ENCODE assay signal across 21 cellular contexts in genomic region chr14:58677996-58678395, GRCh38. TPM values are rescaled to one million over a fixed set of nuclear protein-coding genes. Genes with fewer than 3 reads are reported as not detected.
"Had no signal": no experiment of that assay in that cellular context is flagged by ENCODE, and none has a peak within 500 bp of the region (broad histone marks: within the 10 kb centered on the region; RNA-seq: fewer than 3 reads in every experiment).

No MANE protein-coding gene starts in this region.

- ATAC-seq: activated CD8-positive, alpha-beta T cell treated with anti-CD3 and anti-CD28 coated beads for 36 hours; activated T-cell treated with anti-CD3 and anti-CD28 coated beads, Interleukin-2, amount 50 U/mL, for 4 hours; activated T-helper 17 cell treated with anti-CD3 and anti-CD28 coated beads, Interleukin-2, amount 50 U/mL, for 72 hours; gastrocnemius medialis; natural killer cell treated with Interleukin-12 subunit alpha and Interleukin-12 subunit beta and Interleukin-15 and Interleukin-18, amount 100 ng/mL, for 72 hours had no signal

- H3K36me3 Mint-ChIP-seq: natural killer cell treated with Interleukin-12 subunit alpha and Interleukin-12 subunit beta and Interleukin-15 and Interleukin-18, amount 100 ng/mL, for 72 hours had no signal

- H3K9me3 ChIP-seq: esophagus muscularis mucosa, gastrocnemius medialis, right atrium auricular region, thoracic aorta, uterus had no signal

- H3K36me3 ChIP-seq: brain microvascular endothelial cell, esophagus muscularis mucosa, gastrocnemius medialis, right atrium auricular region, thoracic aorta, uterus had no signal

- H3K4me1 ChIP-seq: esophagus muscularis mucosa, gastrocnemius medialis, right atrium auricular region, uterus had no signal

- H3K27me3 ChIP-seq: brain microvascular endothelial cell, esophagus muscularis mucosa, gastrocnemius medialis, right atrium auricular region, uterus had no signal

- H3K27me3 Mint-ChIP-seq: activated B cell treated with CpG ODN at 0.5 μM for 24 hours had no signal

- H3K27ac Mint-ChIP-seq: activated B cell treated with CpG ODN at 0.5 μM for 24 hours; activated CD8-positive, alpha-beta T cell treated with anti-CD3 and anti-CD28 coated beads for 36 hours; activated T-helper 17 cell treated with anti-CD3 and anti-CD28 coated beads, Interleukin-2, amount 50 U/mL, for 72 hours; endodermal cell; natural killer cell treated with Interleukin-12 subunit alpha and Interleukin-12 subunit beta and Interleukin-15 and Interleukin-18, amount 100 ng/mL, for 72 hours; stimulated activated naive CD8-positive, alpha-beta T cell treated with anti-CD3 and anti-CD28 coated beads, Interleukin-15, Interleukin-2, amounts not matched to agents 100 ng/mL and 50 ng/mL, for 24 hours had no signal

- H3K4me3 ChIP-seq: esophagus muscularis mucosa, gastrocnemius medialis, right atrium auricular region, thoracic aorta, uterus had no signal

- DNase-seq: activated B cell treated with CpG ODN at 0.5 μM for 24 hours; activated CD4-positive, alpha-beta T cell treated with anti-CD3 and anti-CD28 coated beads, Interleukin-2, amount 50 U/mL, for 1 hour; activated CD8-positive, alpha-beta T cell treated with anti-CD3 and anti-CD28 coated beads for 36 hours; activated gamma-delta T cell treated with Interleukin-2 at 50 U/mL for 16 hours; activated naive CD4-positive, alpha-beta T cell treated with anti-CD3 and anti-CD28 coated beads, Interleukin-2, amount 50 U/mL, for 16 hours; activated T-cell treated with anti-CD3 and anti-CD28 coated beads, Interleukin-2, amount 50 U/mL, for 4 hours; amniotic stem cell; brain microvascular endothelial cell; caudate nucleus; endodermal cell; gastrocnemius medialis; glutamatergic neuron; midbrain; stimulated activated CD4-positive, alpha-beta T cell treated with anti-CD3 and anti-CD28 coated beads, Interleukin-2, amount 100 ng/mL, for 48 hours; uterus had no signal

- H3K27ac ChIP-seq: brain microvascular endothelial cell, esophagus muscularis mucosa, gastrocnemius medialis, right atrium auricular region, thoracic aorta, uterus had no signal

- H3K4me3 Mint-ChIP-seq: activated B cell treated with CpG ODN at 0.5 μM for 24 hours; activated CD8-positive, alpha-beta T cell treated with anti-CD3 and anti-CD28 coated beads for 36 hours; activated T-cell treated with anti-CD3 and anti-CD28 coated beads, Interleukin-2, amount 50 U/mL, for 4 hours; activated T-helper 17 cell treated with anti-CD3 and anti-CD28 coated beads, Interleukin-2, amount 50 U/mL, for 72 hours; endodermal cell; natural killer cell treated with Interleukin-12 subunit alpha and Interleukin-12 subunit beta and Interleukin-15 and Interleukin-18, amount 100 ng/mL, for 72 hours; stimulated activated naive CD8-positive, alpha-beta T cell treated with anti-CD3 and anti-CD28 coated beads, Interleukin-15, Interleukin-2, amounts not matched to agents 100 ng/mL and 50 ng/mL, for 24 hours had no signal

- H3K4me1 Mint-ChIP-seq: activated B cell treated with CpG ODN at 0.5 μM for 24 hours; activated T-helper 17 cell treated with anti-CD3 and anti-CD28 coated beads, Interleukin-2, amount 50 U/mL, for 72 hours; endodermal cell had no signal

- H3K9me3 Mint-ChIP-seq: activated B cell treated with CpG ODN at 0.5 μM for 24 hours; activated CD8-positive, alpha-beta T cell treated with anti-CD3 and anti-CD28 coated beads for 36 hours; activated T-cell treated with anti-CD3 and anti-CD28 coated beads, Interleukin-2, amount 50 U/mL, for 4 hours; activated T-helper 17 cell treated with anti-CD3 and anti-CD28 coated beads, Interleukin-2, amount 50 U/mL, for 72 hours; endodermal cell; natural killer cell treated with Interleukin-12 subunit alpha and Interleukin-12 subunit beta and Interleukin-15 and Interleukin-18, amount 100 ng/mL, for 72 hours; stimulated activated naive CD8-positive, alpha-beta T cell treated with anti-CD3 and anti-CD28 coated beads, Interleukin-15, Interleukin-2, amounts not matched to agents 100 ng/mL and 50 ng/mL, for 24 hours had no signal

RNA-seq across cellular contexts. Expression of gene DACT1, which starts 40.2 kb away (rescaled TPM):
- total RNA-seq: natural killer cell treated with Interleukin-12 subunit alpha and Interleukin-12 subunit beta and Interleukin-15 and Interleukin-18, amount 100 ng/mL, for 72 hours had no signal
